Comparison of ENCODE assay signal across 1 cellular context in the genomic region with DNA sequence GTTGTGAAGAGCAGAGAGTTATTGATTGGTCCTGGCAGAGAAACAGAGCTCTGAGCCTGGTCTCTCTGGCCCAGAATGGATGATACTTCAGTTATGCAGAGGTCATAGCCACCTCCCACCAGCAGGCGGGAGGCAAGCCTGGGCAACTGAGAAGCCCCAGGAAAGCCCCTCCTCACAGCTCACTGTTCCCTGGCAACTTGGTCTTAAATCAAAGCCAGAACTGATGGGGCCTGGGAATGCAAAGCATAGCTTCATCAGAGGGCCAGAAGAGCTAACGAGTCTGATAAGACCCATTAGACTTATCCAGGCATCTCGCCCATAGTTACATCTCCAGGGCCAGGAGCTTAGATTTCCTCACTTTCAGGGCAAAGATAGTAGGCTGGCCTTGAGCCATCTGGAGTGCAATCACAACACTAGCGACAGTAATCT.
TF ChIP-seq lines count a peak whose summit lies in the region.

No MANE protein-coding gene starts in this region.

TF ChIP-seq in IMR-90, 13 proteins besides CTCF, POLR2A, EP300 and RAD21:
- TF ChIP-seq, protein P1, sequence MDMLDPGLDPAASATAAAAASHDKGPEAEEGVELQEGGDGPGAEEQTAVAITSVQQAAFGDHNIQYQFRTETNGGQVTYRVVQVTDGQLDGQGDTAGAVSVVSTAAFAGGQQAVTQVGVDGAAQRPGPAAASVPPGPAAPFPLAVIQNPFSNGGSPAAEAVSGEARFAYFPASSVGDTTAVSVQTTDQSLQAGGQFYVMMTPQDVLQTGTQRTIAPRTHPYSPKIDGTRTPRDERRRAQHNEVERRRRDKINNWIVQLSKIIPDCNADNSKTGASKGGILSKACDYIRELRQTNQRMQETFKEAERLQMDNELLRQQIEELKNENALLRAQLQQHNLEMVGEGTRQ (IDR thresholded peaks at IDR 0.05; ENCODE audit: low read depth, low read length): no peak
- TF ChIP-seq MXI1 (IDR thresholded peaks at IDR 0.05; ENCODE audit: borderline replicate concordance, low read depth, low read length) (no peak), FOS (IDR thresholded peaks at IDR 0.05; ENCODE audit: low read depth, low read length) (no peak), SMC3 (IDR thresholded peaks at IDR 0.05; ENCODE audit: low read depth, low read length) (no peak), MAFK (IDR thresholded peaks at IDR 0.05; ENCODE audit: low read depth, low read length) (no peak), CEBPB (IDR thresholded peaks at IDR 0.05; ENCODE audit: low read depth, low read length) (no peak), RCOR1 (IDR thresholded peaks at IDR 0.05; ENCODE audit: insufficient replicate concordance, low read length) (no peak), MAZ (IDR thresholded peaks at IDR 0.05; ENCODE audit: borderline replicate concordance, low read depth, low read length) (no peak), RFX5 (IDR thresholded peaks at IDR 0.05; ENCODE audit: low read depth, low read length) (no peak), BHLHE40 (IDR thresholded peaks at IDR 0.05; ENCODE audit: low read depth, low read length) (no peak), CHD1 (IDR thresholded peaks at IDR 0.05; ENCODE audit: low read depth, low read length) (no peak), NFE2L2 (IDR thresholded peaks at IDR 0.05; ENCODE audit: low read depth, low read length) (no peak)
- TF ChIP-seq, protein P2, sequence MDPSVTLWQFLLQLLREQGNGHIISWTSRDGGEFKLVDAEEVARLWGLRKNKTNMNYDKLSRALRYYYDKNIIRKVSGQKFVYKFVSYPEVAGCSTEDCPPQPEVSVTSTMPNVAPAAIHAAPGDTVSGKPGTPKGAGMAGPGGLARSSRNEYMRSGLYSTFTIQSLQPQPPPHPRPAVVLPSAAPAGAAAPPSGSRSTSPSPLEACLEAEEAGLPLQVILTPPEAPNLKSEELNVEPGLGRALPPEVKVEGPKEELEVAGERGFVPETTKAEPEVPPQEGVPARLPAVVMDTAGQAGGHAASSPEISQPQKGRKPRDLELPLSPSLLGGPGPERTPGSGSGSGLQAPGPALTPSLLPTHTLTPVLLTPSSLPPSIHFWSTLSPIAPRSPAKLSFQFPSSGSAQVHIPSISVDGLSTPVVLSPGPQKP (IDR thresholded peaks at IDR 0.05; ENCODE audit: borderline replicate concordance, low read depth, low read length): no peak
